ENCODE assay signal across 8 cellular contexts in the genomic region with DNA sequence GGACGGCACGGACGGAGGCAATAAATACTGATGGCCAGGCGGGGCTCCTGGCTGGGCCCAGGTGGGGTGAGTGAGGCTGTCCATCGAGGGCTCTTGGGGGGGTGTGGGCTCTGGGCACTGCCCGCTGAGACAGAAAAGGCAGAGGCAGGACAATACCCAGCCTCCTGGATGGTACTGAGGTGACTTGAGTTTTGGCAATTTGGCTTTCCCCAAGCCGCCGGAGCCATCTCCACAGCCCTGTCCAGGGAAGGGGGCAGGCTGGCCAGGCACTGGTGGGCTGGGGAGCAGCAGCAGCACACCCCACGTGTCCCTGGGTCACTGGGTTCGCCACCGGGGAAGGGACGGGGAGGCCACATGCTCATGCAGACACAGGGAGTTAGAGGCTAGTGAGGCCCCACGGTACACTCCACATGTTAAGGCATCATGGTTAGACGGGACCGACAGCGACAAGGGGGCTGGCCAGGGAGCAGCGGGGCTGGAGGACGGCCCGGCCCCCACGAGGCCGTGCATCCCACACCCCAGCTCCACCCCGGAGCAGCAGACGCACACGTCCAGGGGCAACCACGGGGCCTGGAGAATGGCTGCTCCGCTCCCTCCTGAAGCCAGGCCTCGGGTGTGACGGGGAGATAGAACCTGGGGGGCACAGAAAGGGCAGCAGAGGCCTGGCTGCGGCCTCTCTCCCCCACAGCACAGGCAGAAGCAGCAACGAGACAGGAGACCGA. TPM values are rescaled to one million over a fixed set of nuclear protein-coding genes. Genes with fewer than 3 reads are reported as not detected.
DNase-seq lines count a peak whose midpoint lies in the region; ATAC-seq, FAIRE-seq and TF ChIP-seq lines count a peak whose summit lies in the region.

No MANE protein-coding gene starts in this region.

- peak in 1 of 5 donors; percentile 12 for DNase-seq in CD4-positive, alpha-beta memory T cell
- DNase-seq in astrocyte (ENCODE audit: low read depth) (no peak), natural killer cell (no peak), NCI-H1417 (lab: John Stamatoyannopoulos, UW) (no peak), GDM1 (lab: John Stamatoyannopoulos, UW) (no peak), OCI-M2 (lab: John Stamatoyannopoulos, UW; ENCODE audit: unreplicated experiment) (no peak)

- TF ChIP-seq RAD21 in Ishikawa (IDR thresholded peaks at IDR 0.05; ENCODE audit: low read depth), result no peak

- H3K9ac ChIP-seq in astrocyte (ENCODE audit: low read length), result peak overlapping the region; percentile 96

- no peak for TF ChIP-seq CTCF in astrocyte (IDR thresholded peaks at IDR 0.05; ENCODE audit: insufficient read depth, low read depth, low read length)
- no peak for TF ChIP-seq CTCF in natural killer cell (IDR thresholded peaks at IDR 0.05)

- peaks cover 13 to 54% (median 38%) of the 10 kb centered on the region in 4 donors for H3K4me1 Mint-ChIP-seq in CD4-positive, alpha-beta memory T cell
- peaks cover 25% of the 10 kb centered on the region for H3K4me1 Mint-ChIP-seq in astrocyte (ENCODE audit: low read depth, unreplicated experiment)
- peaks cover 20 to 50% of the 10 kb centered on the region in 2 donors for H3K4me1 Mint-ChIP-seq in natural killer cell

- H3K4me3 Mint-ChIP-seq in CD4-positive, alpha-beta memory T cell, result peak overlapping the region in 2 of 8 donors; percentile 43 to 65
- H3K4me3 Mint-ChIP-seq in astrocyte (ENCODE audit: unreplicated experiment) (no peak overlapping the region), natural killer cell (no peak overlapping the region)

- no peak overlapping the region for H2AFZ ChIP-seq in astrocyte (ENCODE audit: low read depth, low read length)

- peaks cover 0 to 11% (median 0%) of the 10 kb centered on the region in 8 donors for H3K9me3 Mint-ChIP-seq in CD4-positive, alpha-beta memory T cell
- H3K9me3 Mint-ChIP-seq in astrocyte (ENCODE audit: unreplicated experiment), result no peaks in the 10 kb centered on the region
- no peaks in the 10 kb centered on the region for H3K9me3 Mint-ChIP-seq in natural killer cell

- peaks cover 71% of the 10 kb centered on the region for H4K20me1 ChIP-seq in astrocyte (ENCODE audit: insufficient read depth, low read length)

- H3K27me3 ChIP-seq in CD4-positive, alpha-beta memory T cell (ENCODE audit: insufficient read depth, low read length), result no peaks in the 10 kb centered on the region
- H3K27me3 ChIP-seq in astrocyte (ENCODE audit: insufficient read depth, low read length), result no peaks in the 10 kb centered on the region

- no peak overlapping the region for H3K4me3 ChIP-seq in CD4-positive, alpha-beta memory T cell (ENCODE audit: low read length in 2 of 2)
- no peak overlapping the region for H3K4me3 ChIP-seq in astrocyte (ENCODE audit: insufficient read depth, low read depth, low read length)

- peak overlapping the region in 4 of 7 donors; percentile 68 to 99 (median 86) for H3K27ac Mint-ChIP-seq in CD4-positive, alpha-beta memory T cell
- H3K27ac Mint-ChIP-seq in astrocyte (ENCODE audit: unreplicated experiment), result peak overlapping the region; percentile 75
- peak overlapping the region; percentile 75 to 87 for H3K27ac Mint-ChIP-seq in natural killer cell

- H3K79me2 ChIP-seq in astrocyte (ENCODE audit: insufficient read depth, low read length), result peaks cover 74% of the 10 kb centered on the region

- POLR2A ChIA-PET in CD4-positive, alpha-beta memory T cell (lab: Charles Lee; ENCODE audit: partially characterized antibody), result interaction anchor here (1.1 to 3.9 kb wide), 7 partner anchors 18 to 355 kb away, joined by 3 to 40 read pairs (median 7); a partner anchor contains a TSS

- peaks cover 26% of the 10 kb centered on the region for H3K36me3 ChIP-seq in CD4-positive, alpha-beta memory T cell (ENCODE audit: insufficient read depth, low read length)
- H3K36me3 ChIP-seq in astrocyte (ENCODE audit: insufficient read depth, low read length), result peaks cover 5% of the 10 kb centered on the region

- intact Hi-C loops in CD4-positive, alpha-beta memory T cell (cut with micrococcal nuclease), result loop anchor here (10.0 kb wide), 1 partner anchor 427 kb away; no protein-coding TSS in a partner anchor
- intact Hi-C loops in natural killer cell (cut with micrococcal nuclease), result no loop called here

- no peaks in the 10 kb centered on the region for H3K27me3 Mint-ChIP-seq in CD4-positive, alpha-beta memory T cell
- H3K27me3 Mint-ChIP-seq in astrocyte (ENCODE audit: low read depth, unreplicated experiment) (no peaks in the 10 kb centered on the region), natural killer cell (ENCODE audit: low read depth in 2 of 2) (no peaks in the 10 kb centered on the region)

- H3K4me2 ChIP-seq in astrocyte (ENCODE audit: low read length), result peak overlapping the region; percentile 99

- peaks cover 8 to 30% of the 10 kb centered on the region in 2 donors for H3K36me3 Mint-ChIP-seq in CD4-positive, alpha-beta memory T cell
- H3K36me3 Mint-ChIP-seq in astrocyte (ENCODE audit: low read depth, unreplicated experiment) (peaks cover 8% of the 10 kb centered on the region), natural killer cell (no peaks in the 10 kb centered on the region)

- CTCF ChIA-PET in CD4-positive, alpha-beta memory T cell (lab: Charles Lee; ENCODE audit: partially characterized antibody), result no interaction called here

- no peak for FAIRE-seq in astrocyte (lab: Jason Lieb, UNC)

- peaks cover 52% of the 10 kb centered on the region for H3K4me1 ChIP-seq in CD4-positive, alpha-beta memory T cell (ENCODE audit: insufficient read depth, low read length)
- H3K4me1 ChIP-seq in astrocyte (ENCODE audit: insufficient read depth, low read length), result peaks cover 41% of the 10 kb centered on the region

- ATAC-seq in natural killer cell, result no peak
- ATAC-seq in HG03442 (IDR thresholded peaks at IDR 0.05; ENCODE audit: unreplicated experiment), result no peak

- H3K27ac ChIP-seq in CD4-positive, alpha-beta memory T cell (ENCODE audit: low read depth, low read length), result no peak overlapping the region
- peak overlapping the region; percentile 64 for H3K27ac ChIP-seq in astrocyte (ENCODE audit: low read depth, low read length)

- TF ChIP-seq EP300 in Ishikawa (IDR thresholded peaks at IDR 0.05; ENCODE audit: borderline replicate concordance), result no peak

- H3K9me3 ChIP-seq in CD4-positive, alpha-beta memory T cell (ENCODE audit: control insufficient read depth in 1 of 2, low read length in 2 of 2), result no peaks in the 10 kb centered on the region
- no peaks in the 10 kb centered on the region for H3K9me3 ChIP-seq in astrocyte (ENCODE audit: insufficient read depth, low read depth, low read length)

TF ChIP-seq in Ishikawa, 13 proteins besides CTCF, POLR2A, EP300 and RAD21 (continues in another document):
- TF ChIP-seq, protein P1, sequence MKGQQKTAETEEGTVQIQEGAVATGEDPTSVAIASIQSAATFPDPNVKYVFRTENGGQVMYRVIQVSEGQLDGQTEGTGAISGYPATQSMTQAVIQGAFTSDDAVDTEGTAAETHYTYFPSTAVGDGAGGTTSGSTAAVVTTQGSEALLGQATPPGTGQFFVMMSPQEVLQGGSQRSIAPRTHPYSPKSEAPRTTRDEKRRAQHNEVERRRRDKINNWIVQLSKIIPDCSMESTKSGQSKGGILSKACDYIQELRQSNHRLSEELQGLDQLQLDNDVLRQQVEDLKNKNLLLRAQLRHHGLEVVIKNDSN (IDR thresholded peaks at IDR 0.05), result no peak
- TF ChIP-seq TCF12 (IDR thresholded peaks at IDR 0.05; ENCODE audit: low read depth), result no peak
- TF ChIP-seq FOXM1 (IDR thresholded peaks at IDR 0.05; ENCODE audit: borderline replicate concordance, low read depth), result 0 out of 2 replicates have a peak, but pooled peaks have one; percentile 35
- TF ChIP-seq ZBTB7A (IDR thresholded peaks at IDR 0.05; ENCODE audit: low read depth), result peak; percentile 23; the same call in 1 of the 2 replicates
- TF ChIP-seq YY1 (IDR thresholded peaks at IDR 0.05; ENCODE audit: low read depth), result 0 out of 2 replicates have a peak, but pooled peaks have one; percentile 10
- TF ChIP-seq NFIC (IDR thresholded peaks at IDR 0.05), result peak; percentile 10; the same call in 1 of the 2 replicates
- TF ChIP-seq, protein P2, sequence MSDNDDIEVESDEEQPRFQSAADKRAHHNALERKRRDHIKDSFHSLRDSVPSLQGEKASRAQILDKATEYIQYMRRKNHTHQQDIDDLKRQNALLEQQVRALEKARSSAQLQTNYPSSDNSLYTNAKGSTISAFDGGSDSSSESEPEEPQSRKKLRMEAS (IDR thresholded peaks at IDR 0.05), result no peak; the same call in 1 of the 2 replicates

RNA-seq across cellular contexts. Expression of a gene that starts 3.0 kb away (rescaled TPM):
- total RNA-seq in CD4-positive, alpha-beta memory T cell, result 100 to 1,000 TPM; 380 to 382 TPM
- polyA plus RNA-seq in CD4-positive, alpha-beta memory T cell, result 100 to 1,000 TPM in 1 of 2 donors, 10 to 100 TPM in 1; 84.8 to 205 TPM
- total RNA-seq in astrocyte (352 and 367 TPM in 2 replicates), natural killer cell (100 to 1,000 TPM; 600 to 824 (median 689) TPM)

RNA-seq across cellular contexts. Expression of a gene that starts 7.8 kb away (rescaled TPM):
- total RNA-seq in CD4-positive, alpha-beta memory T cell, result 100 to 1,000 TPM; 392 to 409 TPM
- polyA plus RNA-seq in CD4-positive, alpha-beta memory T cell, result 100 to 1,000 TPM; 272 to 339 TPM
- total RNA-seq in astrocyte (1,268 and 1,504 TPM in 2 replicates), natural killer cell (100 to 1,000 TPM; 334 to 468 (median 386) TPM)

RNA-seq across cellular contexts. Expression of a gene that starts 23.3 kb away (rescaled TPM):
- total RNA-seq in CD4-positive, alpha-beta memory T cell, result 10 to 100 TPM; 47.2 to 47.7 TPM
- 10 to 100 TPM; 23.3 to 50.8 TPM for polyA plus RNA-seq in CD4-positive, alpha-beta memory T cell
- total RNA-seq in astrocyte (86.4 and 110 TPM in 2 replicates), natural killer cell (100 to 1,000 TPM in 2 of 3 donors, 10 to 100 TPM in 1; 91.5 to 115 (median 105) TPM)

RNA-seq across cellular contexts. Expression of a gene that starts 23.4 kb away (rescaled TPM):
- total RNA-seq in CD4-positive, alpha-beta memory T cell, result 10 to 100 TPM; 53.8 to 57.0 TPM
- polyA plus RNA-seq in CD4-positive, alpha-beta memory T cell, result 100 to 1,000 TPM; 262 to 267 TPM
- total RNA-seq in astrocyte (104 and 113 TPM in 2 replicates), natural killer cell (10 to 100 TPM; 40.1 to 50.9 (median 41.5) TPM)

RNA-seq across cellular contexts. Expression of a gene that starts 33.3 kb away (rescaled TPM):
- not detected for total RNA-seq in CD4-positive, alpha-beta memory T cell
- under 1 TPM in 1 of 2 donors, not detected in 1; 0.18 TPM for polyA plus RNA-seq in CD4-positive, alpha-beta memory T cell
- total RNA-seq in astrocyte (0.65 TPM in 1 of 2 replicates, not detected in the other), natural killer cell (not detected)
